ENCODE assay signal across 8 cellular contexts in genomic region chr17:2138768-2139167, GRCh38.
DNase-seq lines count a peak whose midpoint lies in the region; ATAC-seq, FAIRE-seq and TF ChIP-seq lines count a peak whose summit lies in the region.

No MANE protein-coding gene starts in this region.

- no peaks in the 10 kb centered on the region for H3K27me3 ChIP-seq in kidney epithelial cell (ENCODE audit: control insufficient read depth, insufficient read depth, low read length)
- no peaks in the 10 kb centered on the region for H3K27me3 ChIP-seq in effector memory CD4-positive, alpha-beta T cell (replicated peaks; ENCODE audit: control insufficient read depth, insufficient read depth, low read length, poor library complexity, severe bottlenecking)

- H3K4me1 ChIP-seq in effector memory CD4-positive, alpha-beta T cell (ENCODE audit: control insufficient read depth, insufficient read depth, low read length, poor library complexity, severe bottlenecking) = peaks cover 2% of the 10 kb centered on the region

- TF ChIP-seq CTCF in kidney epithelial cell (IDR thresholded peaks at IDR 0.05; ENCODE audit: insufficient read depth, low read length, poor library complexity, severe bottlenecking) = no peak

- no peak overlapping the region for H3K27ac ChIP-seq in effector memory CD4-positive, alpha-beta T cell (ENCODE audit: insufficient read depth, low read length, poor library complexity, severe bottlenecking)

- H3K36me3 ChIP-seq in kidney epithelial cell (ENCODE audit: control insufficient read depth, insufficient read depth, low read length) = no peaks in the 10 kb centered on the region
- no peaks in the 10 kb centered on the region for H3K36me3 ChIP-seq in effector memory CD4-positive, alpha-beta T cell (ENCODE audit: control insufficient read depth, insufficient read depth, low read length)

- H3K9me3 ChIP-seq in effector memory CD4-positive, alpha-beta T cell (ENCODE audit: control insufficient read depth, low read length) = no peaks in the 10 kb centered on the region

- peak; percentile 57 for FAIRE-seq in RCC 7860 (lab: Jason Lieb, UNC)

- no peak overlapping the region for H3K4me3 ChIP-seq in kidney epithelial cell (ENCODE audit: low read depth, low read length)
- H3K4me3 ChIP-seq in effector memory CD4-positive, alpha-beta T cell (ENCODE audit: insufficient read depth, low read depth, low read length, poor library complexity, severe bottlenecking) = no peak overlapping the region

- DNase-seq in CD1c-positive myeloid dendritic cell (ENCODE audit: extremely low spot score) (peak; percentile 39), RCC 7860 (ENCODE audit: low spot score) (peak; percentile 46), kidney epithelial cell (ENCODE audit: low read depth) (peak; percentile 47), NCI-H1048 (lab: John Stamatoyannopoulos, UW) (no peak), hepatic stellate cell (ENCODE audit: low spot score) (no peak), AG08396 (ENCODE audit: low spot score) (no peak)
- no peak for DNase-seq in effector memory CD4-positive, alpha-beta T cell

- ATAC-seq in GM21737 (IDR thresholded peaks at IDR 0.05; ENCODE audit: unreplicated experiment) = peak; percentile 32

Comparison
In these comparisons a context has a peak if more than half of its experiments do, and no peak if none do; other contexts are left out.
1. DNase-seq: peak in CD1c-positive myeloid dendritic cell (single experiment), RCC 7860 (single experiment) and kidney epithelial cell (single experiment); none in NCI-H1048 (single experiment), hepatic stellate cell (single experiment), AG08396 (single experiment) and effector memory CD4-positive, alpha-beta T cell (0 of 3).